Comparison of ENCODE assay signal across 11 cellular contexts in the genomic region with DNA sequence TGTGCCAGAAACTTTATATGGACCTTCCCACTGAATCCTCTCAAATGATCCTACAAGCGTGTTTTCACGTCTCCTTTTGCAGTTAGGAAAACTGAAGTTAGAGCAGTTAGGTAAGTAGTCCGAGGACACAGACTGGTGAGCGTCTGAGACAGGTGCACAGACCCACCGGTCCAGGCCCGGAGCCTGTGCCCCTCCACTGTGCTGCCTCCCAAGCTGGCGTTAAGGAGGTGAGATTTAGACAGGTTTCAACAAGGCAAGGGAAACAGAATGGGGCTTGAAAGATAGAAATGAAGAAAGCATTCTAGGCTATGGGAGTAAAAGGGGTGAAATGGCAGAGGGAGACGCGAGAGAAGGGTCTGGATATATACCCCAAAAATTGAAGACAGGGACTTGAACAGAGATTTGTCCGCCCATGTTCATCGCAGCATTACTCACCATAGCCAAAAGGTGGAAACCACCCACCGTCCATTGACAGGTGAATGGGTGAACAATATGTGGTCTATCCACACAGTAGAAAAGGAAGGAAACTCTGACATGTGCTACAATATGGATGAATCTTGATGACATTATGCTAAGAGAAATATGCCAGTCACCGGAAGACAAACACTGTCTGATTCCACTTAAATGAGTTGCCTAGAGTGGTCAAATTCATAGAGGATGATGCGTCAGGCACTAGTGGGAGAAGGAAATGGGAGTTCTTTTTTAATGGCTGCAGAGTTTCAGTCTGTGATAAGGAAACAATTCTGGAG. TPM values are rescaled to one million over a fixed set of nuclear protein-coding genes. Genes with fewer than 3 reads are reported as not detected.
DNase-seq lines count a peak whose midpoint lies in the region; FAIRE-seq and TF ChIP-seq lines count a peak whose summit lies in the region.
"Had no signal": no experiment of that assay in that cellular context is flagged by ENCODE, and none has a peak within 500 bp of the region (broad histone marks: within the 10 kb centered on the region; RNA-seq: fewer than 3 reads in every experiment).

No MANE protein-coding gene starts in this region.

- peak overlapping the region; percentile 88 for H3K27ac ChIP-seq in ACC112 (ENCODE audit: low read depth, low read length)
- peak overlapping the region; percentile 67 for H3K27ac ChIP-seq in brain microvascular endothelial cell
- H3K27ac ChIP-seq in keratinocyte (ENCODE audit: control insufficient read depth, insufficient read depth, low read length), result peak overlapping the region; percentile 80
- H3K27ac ChIP-seq in CD4-positive, alpha-beta memory T cell (ENCODE audit: low read depth, low read length), result no peak overlapping the region
- H3K27ac ChIP-seq: hepatocyte had no signal

- intact Hi-C loops in CD4-positive, alpha-beta memory T cell (cut with micrococcal nuclease), result no loop called here

- peak overlapping the region; percentile 34; the same call in 1 of the 2 replicates for H3K4me3 ChIP-seq in ACC112 (ENCODE audit: low read depth, low read length)
- H3K4me3 ChIP-seq in brain microvascular endothelial cell (ENCODE audit: low read depth, low read length), result no peak overlapping the region
- H3K4me3 ChIP-seq in keratinocyte (ENCODE audit: control insufficient read depth in 2 of 3, extremely low read depth in 1 of 3, insufficient read depth in 2 of 3, low read depth in 1 of 3, low read length in 3 of 3), result no peak overlapping the region
- H3K4me3 ChIP-seq in CD4-positive, alpha-beta memory T cell (ENCODE audit: low read length in 2 of 2), result no peak overlapping the region
- H3K4me3 ChIP-seq: hepatocyte had no signal

- H4K20me1 ChIP-seq in keratinocyte (ENCODE audit: control insufficient read depth, extremely low read depth, insufficient read depth, low read length), result no peaks in the 10 kb centered on the region

- peak; percentile 93 for FAIRE-seq in keratinocyte (lab: Jason Lieb, UNC)
- FAIRE-seq: colon had no signal

- peak overlapping the region; percentile 55 for H3K4me2 ChIP-seq in keratinocyte (ENCODE audit: control insufficient read depth, extremely low read depth, insufficient read depth, low read depth, low read length)
- H3K4me2 ChIP-seq: hepatocyte had no signal

- CTCF ChIA-PET in CD4-positive, alpha-beta memory T cell (lab: Charles Lee; ENCODE audit: partially characterized antibody), result no interaction called here

- peaks cover 0 to 2% (median 0%) of the 10 kb centered on the region in 4 donors for H3K4me1 Mint-ChIP-seq in CD4-positive, alpha-beta memory T cell

- no peaks in the 10 kb centered on the region for H3K9me1 ChIP-seq in keratinocyte (ENCODE audit: control insufficient read depth, extremely low read depth, insufficient read depth, low read length)

- TF ChIP-seq CTCF in brain microvascular endothelial cell (IDR thresholded peaks at IDR 0.05; ENCODE audit: low read depth, low read length, missing control alignments) (no peak), keratinocyte (optimal IDR thresholded peaks at IDR 0.05 in 1 of 3, IDR thresholded peaks at IDR 0.05 in 1 of 3, conservative IDR thresholded peaks at IDR 0.05 in 1 of 3; ENCODE audit: extremely low read depth in 1 of 3, insufficient read depth in 2 of 3, low read length in 3 of 3) (peak in 2 of 3 experiments; percentile 29 to 58)

- H3K9ac ChIP-seq in keratinocyte (ENCODE audit: control insufficient read depth, extremely low read depth, insufficient read depth, low read length), result peak overlapping the region; percentile 57

- H3K9me3 ChIP-seq in keratinocyte (ENCODE audit: control insufficient read depth, low read depth, low read length), result no peaks in the 10 kb centered on the region
- H3K9me3 ChIP-seq in CD4-positive, alpha-beta memory T cell (ENCODE audit: control insufficient read depth in 1 of 2, low read length in 2 of 2), result no peaks in the 10 kb centered on the region

- dilution Hi-C loops in keratinocyte (cut with MboI; ENCODE audit: extremely low pct_ligation_motif_present, low sequenced_read_pairs), result no loop called here

- POLR2A ChIA-PET in CD4-positive, alpha-beta memory T cell (lab: Charles Lee; ENCODE audit: partially characterized antibody), result no interaction called here

- H3K79me2 ChIP-seq in ACC112 (ENCODE audit: control insufficient read depth, insufficient read depth, low read length, unreplicated experiment) (no peaks in the 10 kb centered on the region), keratinocyte (ENCODE audit: control insufficient read depth, insufficient read depth, low read length) (no peaks in the 10 kb centered on the region)
- H3K79me2 ChIP-seq: hepatocyte had no signal

- H3K27ac Mint-ChIP-seq in CD4-positive, alpha-beta memory T cell, result no peak overlapping the region

- H3K4me1 ChIP-seq in ACC112 (ENCODE audit: control insufficient read depth, insufficient read depth, low read length, unreplicated experiment) (peaks cover 42% of the 10 kb centered on the region), keratinocyte (ENCODE audit: control insufficient read depth, extremely low read depth, insufficient read depth, low read length) (peaks cover 50% of the 10 kb centered on the region)
- no peaks in the 10 kb centered on the region for H3K4me1 ChIP-seq in CD4-positive, alpha-beta memory T cell (ENCODE audit: insufficient read depth, low read length)

- DNase-seq in HS-5 (ENCODE audit: low read depth), result peak; percentile 85
- DNase-seq in brain microvascular endothelial cell, result peak; percentile 77
- DNase-seq in keratinocyte (ENCODE audit: low read depth, low spot score), result no peak
- no peak for DNase-seq in NCI-H2171 treated with DMSO at 0.1 percent for 48 hours (lab: John Stamatoyannopoulos, UW)
- no peak for DNase-seq in CD4-positive, alpha-beta memory T cell
- DNase-seq in HuH-7.5 (ENCODE audit: low spot score), result no peak
- no peak for DNase-seq in Ammon's horn (ENCODE audit: low spot score)
- DNase-seq: NCI-H1436 treated with DMSO at 0.1 percent for 48 hours had no signal

- H3K27me3 ChIP-seq in ACC112 (ENCODE audit: insufficient read depth, low read length) (no peaks in the 10 kb centered on the region), brain microvascular endothelial cell (replicated peaks) (no peaks in the 10 kb centered on the region), keratinocyte (ENCODE audit: control insufficient read depth, extremely low read depth, insufficient read depth, low read length) (no peaks in the 10 kb centered on the region)
- no peaks in the 10 kb centered on the region for H3K27me3 ChIP-seq in CD4-positive, alpha-beta memory T cell (ENCODE audit: insufficient read depth, low read length)
- H3K27me3 ChIP-seq: hepatocyte had no signal

- peaks cover 0 to 2% (median 0%) of the 10 kb centered on the region in 8 donors for H3K9me3 Mint-ChIP-seq in CD4-positive, alpha-beta memory T cell

- no peak overlapping the region for H3K4me3 Mint-ChIP-seq in CD4-positive, alpha-beta memory T cell

- H3K36me3 ChIP-seq in ACC112 (ENCODE audit: insufficient read depth, low read length) (no peaks in the 10 kb centered on the region), brain microvascular endothelial cell (replicated peaks) (no peaks in the 10 kb centered on the region), keratinocyte (ENCODE audit: control insufficient read depth in 2 of 2, extremely low read depth in 1 of 2, insufficient read depth in 2 of 2, low read length in 2 of 2) (no peaks in the 10 kb centered on the region)
- H3K36me3 ChIP-seq in CD4-positive, alpha-beta memory T cell (ENCODE audit: insufficient read depth, low read length), result no peaks in the 10 kb centered on the region

- H3K27me3 Mint-ChIP-seq in CD4-positive, alpha-beta memory T cell, result peaks cover 18 to 35% of the 10 kb centered on the region in 2 donors

- H3K36me3 Mint-ChIP-seq in CD4-positive, alpha-beta memory T cell, result no peaks in the 10 kb centered on the region

- H2AFZ ChIP-seq in ACC112 (ENCODE audit: low read length, unreplicated experiment) (no peak overlapping the region), keratinocyte (ENCODE audit: control insufficient read depth, low read length) (no peak overlapping the region)
- H2AFZ ChIP-seq: hepatocyte had no signal

- in situ Hi-C loops in brain microvascular endothelial cell (cut with HindIII; ENCODE audit: low pct_ligation_motif_present, low sequenced_read_pairs), result no loop called here

RNA-seq across cellular contexts. Expression of a gene that starts 15.7 kb away (rescaled TPM):
- 163 to 301 TPM (median 169 TPM) in 3 replicates for polyA plus RNA-seq in keratinocyte
- polyA plus RNA-seq in keratinocyte (2011; ENCODE audit: low read depth), result 262 TPM
- 168 and 222 TPM in 2 replicates for polyA plus RNA-seq in keratinocyte (2011; cell fraction: cytosol; rRNA removed)
- 418 and 503 TPM in 2 replicates for polyA plus RNA-seq in keratinocyte (2011; cell fraction: nucleus; rRNA removed)
- polyA plus RNA-seq in keratinocyte (2012; ENCODE audit: low replicate concordance), result 160 and 587 TPM in 2 replicates
- 263 to 433 TPM (median 366 TPM) in 3 replicates for polyA minus RNA-seq in keratinocyte
- 238 TPM for polyA minus RNA-seq in keratinocyte (2011; cell fraction: cytosol; rRNA and poly(A)+ RNA removed)
- polyA minus RNA-seq in keratinocyte (2011; cell fraction: nucleus; rRNA and poly(A)+ RNA removed), result 239 and 304 TPM in 2 replicates
- total RNA-seq in CD4-positive, alpha-beta memory T cell, result not detected
- not detected for polyA plus RNA-seq in CD4-positive, alpha-beta memory T cell

Comparison
In these comparisons a context has a peak if more than half of its experiments do, and no peak if none do; other contexts are left out.
1. DNase-seq: peak in HS-5 (single experiment) and brain microvascular endothelial cell (single experiment); none in keratinocyte (single experiment), NCI-H2171 treated with DMSO at 0.1 percent for 48 hours (single experiment), CD4-positive, alpha-beta memory T cell (0 of 5), HuH-7.5 (single experiment) and Ammon's horn (single experiment).
2. RNA of a gene that starts 15.7 kb away (polyA plus RNA-seq): 160 to 587 TPM in keratinocyte; not detected in CD4-positive, alpha-beta memory T cell; every median in the first group is over 100 times any median in the second.